8 cellular contexts compared by ENCODE assay signal in genomic region chr1:153277852-153278251, GRCh38. TPM values are rescaled to one million over a fixed set of nuclear protein-coding genes. Genes with fewer than 3 reads are reported as not detected.
DNase-seq lines count a peak whose midpoint lies in the region; ATAC-seq and TF ChIP-seq lines count a peak whose summit lies in the region.

No MANE protein-coding gene starts in this region.

- peak in 1 of 2 donors; percentile 53 for ATAC-seq in CD4-positive, CD25-positive, alpha-beta regulatory T cell (ENCODE audit: low read depth in 2 of 2)
- ATAC-seq in activated CD8-positive, alpha-beta memory T cell treated with anti-CD3 and anti-CD28 coated beads, Interleukin-2, amount 10 ng/mL, durations not matched to agents 7 days and 5 days, result peak; percentile 61
- ATAC-seq in HG02970 (IDR thresholded peaks at IDR 0.05; ENCODE audit: low FRiP score, unreplicated experiment), result no peak

- H3K9me3 ChIP-seq in CD4-positive, CD25-positive, alpha-beta regulatory T cell (ENCODE audit: control insufficient read depth in 2 of 2, low read length in 2 of 2), result no peaks in the 10 kb centered on the region
- H3K9me3 ChIP-seq in iPS DF 6.9 (ENCODE audit: control insufficient read depth, insufficient read depth, low read length), result no peaks in the 10 kb centered on the region

- CTCF ChIA-PET in activated CD8-positive, alpha-beta memory T cell treated with anti-CD3 and anti-CD28 coated beads, Interleukin-2, amount 10 ng/mL, durations not matched to agents 7 days and 5 days (lab: Charles Lee), result interaction anchor here (1.2 kb wide), 1 partner anchor 10 kb away, joined by 5 read pairs; no protein-coding TSS in a partner anchor

- peaks cover 5% of the 10 kb centered on the region for H3K27me3 ChIP-seq in CD4-positive, CD25-positive, alpha-beta regulatory T cell (ENCODE audit: control insufficient read depth, insufficient read depth, low read length)
- H3K27me3 ChIP-seq in iPS DF 6.9 (ENCODE audit: control insufficient read depth, insufficient read depth, low read length), result no peaks in the 10 kb centered on the region

- no peak overlapping the region for H3K27ac ChIP-seq in CD4-positive, CD25-positive, alpha-beta regulatory T cell (ENCODE audit: insufficient read depth, low read length, poor library complexity, severe bottlenecking)
- no peak overlapping the region for H3K27ac ChIP-seq in iPS DF 6.9 (ENCODE audit: low read length)

- H3K4me1 ChIP-seq in CD4-positive, CD25-positive, alpha-beta regulatory T cell (ENCODE audit: control insufficient read depth, insufficient read depth, low read length, poor library complexity, severe bottlenecking), result no peaks in the 10 kb centered on the region
- no peaks in the 10 kb centered on the region for H3K4me1 ChIP-seq in iPS DF 6.9 (ENCODE audit: control insufficient read depth, insufficient read depth, low read length)

- peak; percentile 68 for TF ChIP-seq CTCF in type B pancreatic cell (conservative IDR thresholded peaks at IDR 0.05)

- peaks cover 0 to 1% (median 0%) of the 10 kb centered on the region in 7 donors for H3K9me3 Mint-ChIP-seq in CD4-positive, CD25-positive, alpha-beta regulatory T cell
- H3K9me3 Mint-ChIP-seq in activated CD8-positive, alpha-beta memory T cell treated with anti-CD3 and anti-CD28 coated beads, Interleukin-2, amount 10 ng/mL, durations not matched to agents 7 days and 5 days (ENCODE audit: low read depth), result no peaks in the 10 kb centered on the region
- H3K9me3 Mint-ChIP-seq in type B pancreatic cell, result no peaks in the 10 kb centered on the region

- no peak overlapping the region for H3K4me3 Mint-ChIP-seq in CD4-positive, CD25-positive, alpha-beta regulatory T cell
- no peak overlapping the region for H3K4me3 Mint-ChIP-seq in activated CD8-positive, alpha-beta memory T cell treated with anti-CD3 and anti-CD28 coated beads, Interleukin-2, amount 10 ng/mL, durations not matched to agents 7 days and 5 days
- H3K4me3 Mint-ChIP-seq in type B pancreatic cell, result no peak overlapping the region

- H3K4me3 ChIP-seq in CD4-positive, CD25-positive, alpha-beta regulatory T cell (ENCODE audit: low read depth, low read length), result no peak overlapping the region
- H3K4me3 ChIP-seq in iPS DF 6.9 (ENCODE audit: low read length), result no peak overlapping the region

- H3K27me3 Mint-ChIP-seq in CD4-positive, CD25-positive, alpha-beta regulatory T cell, result peaks cover 16% of the 10 kb centered on the region
- peaks cover 47% of the 10 kb centered on the region for H3K27me3 Mint-ChIP-seq in activated CD8-positive, alpha-beta memory T cell treated with anti-CD3 and anti-CD28 coated beads, Interleukin-2, amount 10 ng/mL, durations not matched to agents 7 days and 5 days
- peaks cover 31% of the 10 kb centered on the region for H3K27me3 Mint-ChIP-seq in type B pancreatic cell

- peak overlapping the region in 1 of 3 donors; percentile 22 for H3K27ac Mint-ChIP-seq in CD4-positive, CD25-positive, alpha-beta regulatory T cell
- H3K27ac Mint-ChIP-seq in activated CD8-positive, alpha-beta memory T cell treated with anti-CD3 and anti-CD28 coated beads, Interleukin-2, amount 10 ng/mL, durations not matched to agents 7 days and 5 days, result no peak overlapping the region
- H3K27ac Mint-ChIP-seq in type B pancreatic cell, result no peak overlapping the region

- DNase-seq in CD4-positive, CD25-positive, alpha-beta regulatory T cell, result peak in 2 of 3 donors; percentile 30 to 53
- peak; percentile 65 for DNase-seq in GM19240 (ENCODE audit: insufficient read length, low spot score)
- no peak for DNase-seq in activated CD8-positive, alpha-beta memory T cell treated with anti-CD3 and anti-CD28 coated beads, Interleukin-2, amount 10 ng/mL, durations not matched to agents 7 days and 5 days
- peak; percentile 55 for DNase-seq in iPS DF 6.9 (ENCODE audit: low read depth, low spot score)
- DNase-seq in type B pancreatic cell (ENCODE audit: extremely low spot score, unreplicated experiment), result no peak
- DNase-seq in DMS114 treated with DMSO at 0.1 percent for 48 hours (lab: John Stamatoyannopoulos, UW; ENCODE audit: unreplicated experiment), result no peak

- no CpG with 5 or more reads among the region's 2 CpGs for WGBS in iPS DF 6.9 (ENCODE audit: insufficient coverage, insufficient read length)

- TF ChIP-seq RAD21 in Ishikawa (IDR thresholded peaks at IDR 0.05; ENCODE audit: low read depth), result peak; percentile 62

- H3K36me3 Mint-ChIP-seq in CD4-positive, CD25-positive, alpha-beta regulatory T cell, result no peaks in the 10 kb centered on the region
- no peaks in the 10 kb centered on the region for H3K36me3 Mint-ChIP-seq in activated CD8-positive, alpha-beta memory T cell treated with anti-CD3 and anti-CD28 coated beads, Interleukin-2, amount 10 ng/mL, durations not matched to agents 7 days and 5 days
- H3K36me3 Mint-ChIP-seq in type B pancreatic cell, result no peaks in the 10 kb centered on the region

- no peaks in the 10 kb centered on the region for H3K36me3 ChIP-seq in CD4-positive, CD25-positive, alpha-beta regulatory T cell (ENCODE audit: control insufficient read depth, insufficient read depth, low read length)
- no peaks in the 10 kb centered on the region for H3K36me3 ChIP-seq in iPS DF 6.9 (ENCODE audit: control insufficient read depth, insufficient read depth, low read length)

- TF ChIP-seq EP300 in Ishikawa (IDR thresholded peaks at IDR 0.05; ENCODE audit: borderline replicate concordance), result no peak

- H3K4me1 Mint-ChIP-seq in CD4-positive, CD25-positive, alpha-beta regulatory T cell, result no peaks in the 10 kb centered on the region
- H3K4me1 Mint-ChIP-seq in activated CD8-positive, alpha-beta memory T cell treated with anti-CD3 and anti-CD28 coated beads, Interleukin-2, amount 10 ng/mL, durations not matched to agents 7 days and 5 days, result no peaks in the 10 kb centered on the region
- H3K4me1 Mint-ChIP-seq in type B pancreatic cell (ENCODE audit: unreplicated experiment), result no peaks in the 10 kb centered on the region

TF ChIP-seq in Ishikawa, 13 proteins besides CTCF, POLR2A, EP300 and RAD21:
- no peak for TF ChIP-seq FOXM1 (IDR thresholded peaks at IDR 0.05; ENCODE audit: borderline replicate concordance, low read depth)
- no peak for TF ChIP-seq NFIC (IDR thresholded peaks at IDR 0.05)
- no peak for TF ChIP-seq REST (IDR thresholded peaks at IDR 0.05; ENCODE audit: low read depth)
- TF ChIP-seq TEAD4 (IDR thresholded peaks at IDR 0.05), result 0 out of 2 replicates have a peak, but pooled peaks have one; percentile 18
- no peak for TF ChIP-seq EGR1 (IDR thresholded peaks at IDR 0.05)
- peak; percentile 54; the same call in 1 of the 2 replicates for TF ChIP-seq MAX (IDR thresholded peaks at IDR 0.05)
- no peak for TF ChIP-seq ZBTB7A (IDR thresholded peaks at IDR 0.05; ENCODE audit: low read depth)
- no peak for TF ChIP-seq TAF1 (IDR thresholded peaks at IDR 0.05; ENCODE audit: low read depth)
- peak; percentile 36; the same call in 1 of the 2 replicates for TF ChIP-seq USF1 (IDR thresholded peaks at IDR 0.05)
- TF ChIP-seq YY1 (IDR thresholded peaks at IDR 0.05; ENCODE audit: low read depth), result no peak

RNA-seq across cellular contexts. Expression of gene LORICRIN, which starts 18.4 kb away (rescaled TPM):
- total RNA-seq in CD4-positive, CD25-positive, alpha-beta regulatory T cell, result not detected
- polyA plus RNA-seq in CD4-positive, CD25-positive, alpha-beta regulatory T cell, result not detected
- total RNA-seq in activated CD8-positive, alpha-beta memory T cell treated with anti-CD3 and anti-CD28 coated beads, Interleukin-2, amount 10 ng/mL, durations not matched to agents 7 days and 5 days, result not detected
- total RNA-seq in type B pancreatic cell (ENCODE audit: low replicate concordance), result not detected in 2 replicates

RNA-seq across cellular contexts. Expression of gene PGLYRP3, which starts 34.9 kb away (rescaled TPM):
- not detected for total RNA-seq in CD4-positive, CD25-positive, alpha-beta regulatory T cell
- not detected for polyA plus RNA-seq in CD4-positive, CD25-positive, alpha-beta regulatory T cell
- not detected for total RNA-seq in activated CD8-positive, alpha-beta memory T cell treated with anti-CD3 and anti-CD28 coated beads, Interleukin-2, amount 10 ng/mL, durations not matched to agents 7 days and 5 days
- 0.87 and 1.3 TPM in 2 replicates for total RNA-seq in type B pancreatic cell (ENCODE audit: low replicate concordance)

Comparison
In these comparisons a context has a peak if more than half of its experiments do, and no peak if none do; other contexts are left out.
1. DNase-seq: peak in CD4-positive, CD25-positive, alpha-beta regulatory T cell (2 of 3), GM19240 (single experiment) and iPS DF 6.9 (single experiment); none in activated CD8-positive, alpha-beta memory T cell treated with anti-CD3 and anti-CD28 coated beads, Interleukin-2, amount 10 ng/mL, durations not matched to agents 7 days and 5 days (single experiment), type B pancreatic cell (single experiment) and DMS114 treated with DMSO at 0.1 percent for 48 hours (single experiment).